ENCODE assay signal across 28 cellular contexts in genomic region chr12:78446555-78446954, GRCh38.
"Had no signal": no experiment of that assay in that cellular context is flagged by ENCODE, and none has a peak within 500 bp of the region (broad histone marks: within the 10 kb centered on the region; RNA-seq: fewer than 3 reads in every experiment).

No MANE protein-coding gene starts in this region.

- FAIRE-seq: colon, endometrium, endothelial cell of umbilical vein, frontal cortex had no signal

- H3K9me3 ChIP-seq: colonic mucosa, esophagus muscularis mucosa, esophagus squamous epithelium, gastrocnemius medialis, gastroesophageal sphincter, heart left ventricle, heart right ventricle had no signal

- H3K27ac ChIP-seq: colonic mucosa, coronary artery, dorsolateral prefrontal cortex, epithelial cell of prostate, esophagus muscularis mucosa, esophagus squamous epithelium, foreskin keratinocyte, gastrocnemius medialis, gastroesophageal sphincter, heart left ventricle, heart right ventricle had no signal

- H3K27me3 ChIP-seq: colonic mucosa, dorsolateral prefrontal cortex, esophagus muscularis mucosa, esophagus squamous epithelium, foreskin keratinocyte, gastrocnemius medialis, gastroesophageal sphincter, heart left ventricle, heart right ventricle had no signal

- H3K4me3 ChIP-seq: colonic mucosa, coronary artery, dorsolateral prefrontal cortex, esophagus muscularis mucosa, esophagus squamous epithelium, gastrocnemius medialis, gastroesophageal sphincter, heart left ventricle, heart right ventricle had no signal

- ATAC-seq: effector memory CD8-positive, alpha-beta T cell; esophagus mucosa; foreskin keratinocyte; gastrocnemius medialis; gastroesophageal sphincter; heart left ventricle; heart right ventricle had no signal

- DNase-seq: colonic mucosa; cortex of kidney; dermis blood vessel endothelial cell; dorsolateral prefrontal cortex; effector CD4-positive, alpha-beta T cell; effector CD8-positive, alpha-beta T cell; effector memory CD4-positive, alpha-beta T cell; effector memory CD8-positive, alpha-beta T cell; endodermal cell; erythroblast; esophagus squamous epithelium; foreskin fibroblast; foreskin keratinocyte; foreskin melanocyte; gastrocnemius medialis; glutamatergic neuron; head of caudate nucleus; heart left ventricle; heart right ventricle had no signal

- H3K36me3 ChIP-seq: colonic mucosa, esophagus muscularis mucosa, esophagus squamous epithelium, gastrocnemius medialis, gastroesophageal sphincter, heart left ventricle, heart right ventricle had no signal

- H3K4me1 ChIP-seq: colonic mucosa, esophagus muscularis mucosa, esophagus squamous epithelium, foreskin keratinocyte, gastrocnemius medialis, gastroesophageal sphincter, heart left ventricle, heart right ventricle had no signal
